Comparison of ENCODE assay signal across 18 cellular contexts in genomic region chr2:236086403-236086970, GRCh38.
DNase-seq lines count a peak whose midpoint lies in the region; FAIRE-seq and TF ChIP-seq lines count a peak whose summit lies in the region.
"Had no signal": no experiment of that assay in that cellular context is flagged by ENCODE, and none has a peak within 500 bp of the region (broad histone marks: within the 10 kb centered on the region; RNA-seq: fewer than 3 reads in every experiment).

No MANE protein-coding gene starts in this region.

- TF ChIP-seq CTCF in H9 (conservative IDR thresholded peaks at IDR 0.05) (no peak), astrocyte (IDR thresholded peaks at IDR 0.05; ENCODE audit: insufficient read depth, low read depth, low read length) (no peak)

- H4K91ac ChIP-seq in H9 (ENCODE audit: insufficient read length, low read depth, low read length): no peak overlapping the region

- H2BK120ac ChIP-seq in H9 (ENCODE audit: low read depth, low read length, poor library complexity, severe bottlenecking) (no peak overlapping the region), mesendoderm (ENCODE audit: low read depth, low read length) (no peak overlapping the region)

- no peak overlapping the region for H4K5ac ChIP-seq in H9 (ENCODE audit: insufficient read length, low read depth, low read length)
- no peak overlapping the region for H4K5ac ChIP-seq in mesendoderm (ENCODE audit: low read length)

- H2BK20ac ChIP-seq in H9 (ENCODE audit: low read depth, low read length, poor library complexity, severe bottlenecking): no peak overlapping the region

- H3K79me1 ChIP-seq in H9 (ENCODE audit: insufficient read depth, low read depth, low read length, poor library complexity, severe bottlenecking): no peaks in the 10 kb centered on the region
- H3K79me1 ChIP-seq in mesendoderm (ENCODE audit: low read length): no peaks in the 10 kb centered on the region

- H3K18ac ChIP-seq in H9 (ENCODE audit: insufficient read length, low read depth, low read length) (no peak overlapping the region), mesendoderm (ENCODE audit: low read length) (peak overlapping the region; percentile 86)

- no CpG with 5 or more reads among the region's 6 CpGs for WGBS in H9 (ENCODE audit: extremely low coverage, insufficient read length, low lambda C conversion rate)
- no CpG with 5 or more reads among the region's 6 CpGs for WGBS in mesendoderm (ENCODE audit: extremely low coverage, insufficient coverage, low lambda C conversion rate)

- H4K8ac ChIP-seq in H9 (replicated peaks; ENCODE audit: insufficient read length, low read depth, low read length) (no peak overlapping the region), mesendoderm (ENCODE audit: low read depth, low read length) (no peak overlapping the region)

- H3K27me3 ChIP-seq in H9 (ENCODE audit: insufficient read depth, low read length): no peaks in the 10 kb centered on the region
- H3K27me3 ChIP-seq in astrocyte (ENCODE audit: insufficient read depth, low read length): no peaks in the 10 kb centered on the region
- H3K27me3 ChIP-seq in mesendoderm (ENCODE audit: insufficient read depth, low read length, poor library complexity): no peaks in the 10 kb centered on the region
- H3K27me3 ChIP-seq: BE2C had no signal

- no peak overlapping the region for H2BK12ac ChIP-seq in H9 (ENCODE audit: insufficient read length, low read depth, low read length)

- H2AK5ac ChIP-seq in H9 (ENCODE audit: insufficient read length, low read length): no peak overlapping the region
- no peak overlapping the region for H2AK5ac ChIP-seq in mesendoderm (ENCODE audit: low read length)

- H3T11ph ChIP-seq in H9 (ENCODE audit: low read length): no peak overlapping the region

- H3K4me1 ChIP-seq in H9 (ENCODE audit: insufficient read depth, low read length): peaks cover 29% of the 10 kb centered on the region
- H3K4me1 ChIP-seq in astrocyte (ENCODE audit: insufficient read depth, low read length): peaks cover 6% of the 10 kb centered on the region
- peaks cover 3% of the 10 kb centered on the region for H3K4me1 ChIP-seq in mesendoderm (ENCODE audit: control insufficient read depth, low read depth, low read length)

- FAIRE-seq in astrocyte (lab: Jason Lieb, UNC): no peak
- FAIRE-seq: D721Med, GM18507 had no signal

- H3K56ac ChIP-seq in H9 (ENCODE audit: insufficient read length, low read depth, low read length) (no peak overlapping the region), mesendoderm (ENCODE audit: low read length) (no peak overlapping the region)

- no peaks in the 10 kb centered on the region for H4K20me1 ChIP-seq in H9 (ENCODE audit: control insufficient read depth, insufficient read depth, insufficient read length)
- H4K20me1 ChIP-seq in astrocyte (ENCODE audit: insufficient read depth, low read length): no peaks in the 10 kb centered on the region

- intact Hi-C loops in posterior vena cava (cut with DNase I): no loop called here

- no peaks in the 10 kb centered on the region for H3K23me2 ChIP-seq in H9 (ENCODE audit: insufficient read length, low read depth, low read length, poor library complexity, severe bottlenecking)

- DNase-seq in H9: no peak
- no peak for DNase-seq in astrocyte (ENCODE audit: low read depth)
- no peak for DNase-seq in mesendoderm
- peak; percentile 26 for DNase-seq in posterior vena cava (ENCODE audit: low spot score)
- no peak for DNase-seq in HK-2 (ENCODE audit: unreplicated experiment)
- no peak for DNase-seq in KG1 (lab: John Stamatoyannopoulos, UW)
- DNase-seq in HCEC 1CT: no peak
- DNase-seq: BE2C; DMS53; GDM1; GM23248; NCI-H1105; NCI-H2029; NCI-H2227 treated with DMSO at 0.1 percent for 48 hours; NCI-H524; NK-92 treated with Interleukin-12 subunit alpha and Interleukin-12 subunit beta, amount 100 ng/mL, for 24 hours had no signal

- H3K9me3 ChIP-seq in H9 (ENCODE audit: control insufficient read depth, low read depth, low read length): no peaks in the 10 kb centered on the region
- no peaks in the 10 kb centered on the region for H3K9me3 ChIP-seq in astrocyte (ENCODE audit: insufficient read depth, low read depth, low read length)
- H3K9me3 ChIP-seq: BE2C had no signal

- H3K27me3 Mint-ChIP-seq in H9 (ENCODE audit: low read depth): peaks cover 25% of the 10 kb centered on the region
- H3K27me3 Mint-ChIP-seq in astrocyte (ENCODE audit: low read depth, unreplicated experiment): no peaks in the 10 kb centered on the region

- no peak overlapping the region for H2BK5ac ChIP-seq in H9 (ENCODE audit: insufficient read length, low read length)
- H2BK5ac ChIP-seq in mesendoderm (ENCODE audit: low read length): no peak overlapping the region

- H3K4me3 Mint-ChIP-seq in H9: peak overlapping the region; percentile 48 to 59; a peak in 4 of 5 replicates
- H3K4me3 Mint-ChIP-seq in astrocyte (ENCODE audit: unreplicated experiment): no peak overlapping the region

- no peaks in the 10 kb centered on the region for H3K9me3 Mint-ChIP-seq in H9
- H3K9me3 Mint-ChIP-seq in astrocyte (ENCODE audit: unreplicated experiment): no peaks in the 10 kb centered on the region

- H3K4me2 ChIP-seq in H9 (ENCODE audit: insufficient read depth, insufficient read length, low read length) (peak overlapping the region; percentile 11), astrocyte (ENCODE audit: low read length) (no peak overlapping the region), mesendoderm (ENCODE audit: low read length) (no peak overlapping the region)

- no peak overlapping the region for H3K23ac ChIP-seq in H9 (ENCODE audit: insufficient read length, low read depth, low read length)
- H3K23ac ChIP-seq in mesendoderm (ENCODE audit: low read length): no peak overlapping the region

- H3K4me1 Mint-ChIP-seq in H9 (peaks cover 60 to 66% of the 10 kb centered on the region in 2 experiments), astrocyte (ENCODE audit: low read depth, unreplicated experiment) (peaks cover 23% of the 10 kb centered on the region)

- H3K36me3 ChIP-seq in astrocyte (ENCODE audit: insufficient read depth, low read length): no peaks in the 10 kb centered on the region
- H3K36me3 ChIP-seq in mesendoderm (ENCODE audit: control insufficient read depth, insufficient read depth, low read length): no peaks in the 10 kb centered on the region
- H3K36me3 ChIP-seq: BE2C had no signal

- no peak overlapping the region for H3K27ac ChIP-seq in H9 (ENCODE audit: insufficient read length, low read depth, low read length)
- no peak overlapping the region for H3K27ac ChIP-seq in astrocyte (ENCODE audit: low read depth, low read length)
- peak overlapping the region; percentile 39 for H3K27ac ChIP-seq in mesendoderm (ENCODE audit: low read depth, low read length)
- H3K27ac ChIP-seq: GM23248 had no signal

- H2AFZ ChIP-seq in H9 (ENCODE audit: low read length) (no peak overlapping the region), astrocyte (ENCODE audit: low read depth, low read length) (no peak overlapping the region)
- H2AFZ ChIP-seq: GM23248 had no signal

- H3K79me2 ChIP-seq in H9 (ENCODE audit: insufficient read depth, low read length) (no peaks in the 10 kb centered on the region), astrocyte (ENCODE audit: insufficient read depth, low read length) (no peaks in the 10 kb centered on the region), mesendoderm (ENCODE audit: control insufficient read depth, insufficient read depth, low read length) (no peaks in the 10 kb centered on the region)

- H3K14ac ChIP-seq in H9 (ENCODE audit: insufficient read depth, low read length): no peak overlapping the region

- H2BK15ac ChIP-seq in H9 (ENCODE audit: low read depth, low read length) (no peak overlapping the region), mesendoderm (replicated peaks; ENCODE audit: low read depth) (no peak overlapping the region)

- no peak overlapping the region for H3K4ac ChIP-seq in H9 (ENCODE audit: low read depth, low read length)
- peak overlapping the region; percentile 74 for H3K4ac ChIP-seq in mesendoderm (ENCODE audit: low read depth, low read length)

- peak overlapping the region in 2 of 3 experiments; percentile 86 to 96; a peak in 5 of 7 replicates for H3K27ac Mint-ChIP-seq in H9
- peak overlapping the region; percentile 58 for H3K27ac Mint-ChIP-seq in astrocyte (ENCODE audit: unreplicated experiment)

- H3K36me3 Mint-ChIP-seq in H9 (ENCODE audit: insufficient read depth in 1 of 3, low read depth in 3 of 3) (no peaks in the 10 kb centered on the region; a peak in 1 of 7 replicates), astrocyte (ENCODE audit: low read depth, unreplicated experiment) (no peaks in the 10 kb centered on the region)

- H3K9ac ChIP-seq in H9 (ENCODE audit: extremely low read depth, insufficient read length, low read length) (no peak overlapping the region), astrocyte (ENCODE audit: low read length) (no peak overlapping the region), mesendoderm (ENCODE audit: low read length) (no peak overlapping the region)
- H3K9ac ChIP-seq: GM23248 had no signal

- H3K4me3 ChIP-seq in astrocyte (ENCODE audit: insufficient read depth, low read depth, low read length) (no peak overlapping the region), mesendoderm (ENCODE audit: low read length) (no peak overlapping the region)
- H3K4me3 ChIP-seq: GM23248 had no signal
